Comparison of ENCODE assay signal across 9 cellular contexts in the genomic region with DNA sequence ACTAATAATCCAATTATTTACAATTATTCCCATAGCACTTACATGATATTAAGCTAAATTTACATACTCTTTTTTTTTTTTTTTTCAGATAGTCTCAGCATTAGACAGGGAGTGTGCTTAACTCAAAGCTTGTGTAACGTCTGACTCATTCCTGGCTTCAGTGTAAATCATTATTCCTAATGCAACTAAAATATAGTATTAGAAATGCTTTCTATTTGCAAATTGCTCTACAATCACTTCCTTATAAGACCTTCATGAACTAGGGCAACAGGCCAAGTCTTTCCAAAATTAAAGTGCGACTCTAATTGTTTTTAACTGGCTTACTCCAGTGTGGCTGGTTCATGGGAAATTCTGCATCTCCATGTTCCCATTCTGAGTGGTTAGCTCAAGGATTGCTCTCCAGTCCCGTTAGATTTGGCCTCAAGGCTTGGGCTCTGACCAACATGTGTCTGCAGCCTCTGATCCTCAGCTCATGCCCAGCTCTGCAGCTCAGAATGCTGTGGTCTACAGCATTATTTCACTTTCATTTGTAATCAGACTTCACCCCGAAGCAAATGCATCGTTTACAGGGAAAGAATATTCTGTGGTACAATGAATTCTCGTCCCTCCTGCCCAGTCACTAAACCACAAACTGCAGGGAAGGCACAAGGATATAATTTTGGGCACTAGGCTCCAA.
DNase-seq lines count a peak whose midpoint lies in the region; ATAC-seq and TF ChIP-seq lines count a peak whose summit lies in the region.
"Had no signal": no experiment of that assay in that cellular context is flagged by ENCODE, and none has a peak within 500 bp of the region (broad histone marks: within the 10 kb centered on the region; RNA-seq: fewer than 3 reads in every experiment).

No MANE protein-coding gene starts in this region.

- TF ChIP-seq CTCF in GM13976 (IDR thresholded peaks at IDR 0.05; ENCODE audit: borderline replicate concordance, control extremely low read depth, extremely low read depth, insufficient read depth, missing control alignments) (no peak), progenitor cell of endocrine pancreas (IDR thresholded peaks at IDR 0.05; ENCODE audit: unreplicated experiment) (no peak)

- H3K9me3 Mint-ChIP-seq in activated naive CD8-positive, alpha-beta T cell treated with anti-CD3 and anti-CD28 coated beads for 36 hours, result no peaks in the 10 kb centered on the region
- peaks cover 3% of the 10 kb centered on the region for H3K9me3 Mint-ChIP-seq in progenitor cell of endocrine pancreas (ENCODE audit: low read depth)
- peaks cover 0 to 2% (median 0%) of the 10 kb centered on the region in 9 donors for H3K9me3 Mint-ChIP-seq in naive thymus-derived CD8-positive, alpha-beta T cell
- H3K9me3 Mint-ChIP-seq: dendritic cell treated with granulocyte-macrophage colony-stimulating factor and Interleukin-4, amounts not matched to agents 40 ng/mL and 50 ng/mL, for 4 days had no signal

- ATAC-seq in HG02588 (IDR thresholded peaks at IDR 0.05; ENCODE audit: unreplicated experiment), result peak; percentile 88
- ATAC-seq in naive thymus-derived CD8-positive, alpha-beta T cell, result no peak

- H3K27me3 Mint-ChIP-seq in activated naive CD8-positive, alpha-beta T cell treated with anti-CD3 and anti-CD28 coated beads for 36 hours, result peaks cover 3% of the 10 kb centered on the region
- H3K27me3 Mint-ChIP-seq in progenitor cell of endocrine pancreas, result no peaks in the 10 kb centered on the region
- H3K27me3 Mint-ChIP-seq in naive thymus-derived CD8-positive, alpha-beta T cell, result peaks cover 0 to 14% (median 2%) of the 10 kb centered on the region in 5 donors
- H3K27me3 Mint-ChIP-seq: dendritic cell treated with granulocyte-macrophage colony-stimulating factor and Interleukin-4, amounts not matched to agents 40 ng/mL and 50 ng/mL, for 4 days had no signal

- H3K36me3 Mint-ChIP-seq in activated naive CD8-positive, alpha-beta T cell treated with anti-CD3 and anti-CD28 coated beads for 36 hours, result no peaks in the 10 kb centered on the region
- no peaks in the 10 kb centered on the region for H3K36me3 Mint-ChIP-seq in progenitor cell of endocrine pancreas (ENCODE audit: insufficient read depth)
- no peaks in the 10 kb centered on the region for H3K36me3 Mint-ChIP-seq in naive thymus-derived CD8-positive, alpha-beta T cell

- POLR2A ChIA-PET in naive thymus-derived CD8-positive, alpha-beta T cell (lab: Charles Lee), result no interaction called here

- DNase-seq in GM13976 (ENCODE audit: low spot score) (peak; percentile 29), RPMI7951 (ENCODE audit: low read depth) (peak; percentile 99), medulla oblongata (ENCODE audit: extremely low spot score) (peak; percentile 27), progenitor cell of endocrine pancreas (ENCODE audit: low spot score, unreplicated experiment) (no peak)
- DNase-seq in activated naive CD8-positive, alpha-beta T cell treated with anti-CD3 and anti-CD28 coated beads for 36 hours, result no peak
- DNase-seq in activated CD4-positive, CD25-positive, alpha-beta regulatory T cell (lab: John Stamatoyannopoulos, UW), result no peak
- DNase-seq in naive thymus-derived CD8-positive, alpha-beta T cell, result no peak

- no peak overlapping the region for H3K27ac Mint-ChIP-seq in activated naive CD8-positive, alpha-beta T cell treated with anti-CD3 and anti-CD28 coated beads for 36 hours
- H3K27ac Mint-ChIP-seq in progenitor cell of endocrine pancreas, result no peak overlapping the region
- no peak overlapping the region for H3K27ac Mint-ChIP-seq in naive thymus-derived CD8-positive, alpha-beta T cell
- H3K27ac Mint-ChIP-seq: dendritic cell treated with granulocyte-macrophage colony-stimulating factor and Interleukin-4, amounts not matched to agents 40 ng/mL and 50 ng/mL, for 4 days had no signal

- in situ Hi-C loops in GM13976 (cut with MboI; ENCODE audit: low sequenced_read_pairs, unreplicated experiment), result no loop called here

- no peak overlapping the region for H3K4me3 Mint-ChIP-seq in activated naive CD8-positive, alpha-beta T cell treated with anti-CD3 and anti-CD28 coated beads for 36 hours
- H3K4me3 Mint-ChIP-seq in progenitor cell of endocrine pancreas (ENCODE audit: low read depth), result no peak overlapping the region
- no peak overlapping the region for H3K4me3 Mint-ChIP-seq in naive thymus-derived CD8-positive, alpha-beta T cell
- H3K4me3 Mint-ChIP-seq: dendritic cell treated with granulocyte-macrophage colony-stimulating factor and Interleukin-4, amounts not matched to agents 40 ng/mL and 50 ng/mL, for 4 days had no signal

- H3K4me1 Mint-ChIP-seq in activated naive CD8-positive, alpha-beta T cell treated with anti-CD3 and anti-CD28 coated beads for 36 hours, result no peaks in the 10 kb centered on the region
- H3K4me1 Mint-ChIP-seq in progenitor cell of endocrine pancreas (ENCODE audit: low read depth), result no peaks in the 10 kb centered on the region
- no peaks in the 10 kb centered on the region for H3K4me1 Mint-ChIP-seq in naive thymus-derived CD8-positive, alpha-beta T cell

Comparison
In these comparisons a context has a peak if more than half of its experiments do, and no peak if none do; other contexts are left out.
1. DNase-seq: peak in GM13976 (single experiment), RPMI7951 (single experiment) and medulla oblongata (single experiment); none in activated naive CD8-positive, alpha-beta T cell treated with anti-CD3 and anti-CD28 coated beads for 36 hours (single experiment), progenitor cell of endocrine pancreas (single experiment), activated CD4-positive, CD25-positive, alpha-beta regulatory T cell (0 of 4) and naive thymus-derived CD8-positive, alpha-beta T cell (0 of 10).